23 cellular contexts compared by ENCODE assay signal in the genomic region with DNA sequence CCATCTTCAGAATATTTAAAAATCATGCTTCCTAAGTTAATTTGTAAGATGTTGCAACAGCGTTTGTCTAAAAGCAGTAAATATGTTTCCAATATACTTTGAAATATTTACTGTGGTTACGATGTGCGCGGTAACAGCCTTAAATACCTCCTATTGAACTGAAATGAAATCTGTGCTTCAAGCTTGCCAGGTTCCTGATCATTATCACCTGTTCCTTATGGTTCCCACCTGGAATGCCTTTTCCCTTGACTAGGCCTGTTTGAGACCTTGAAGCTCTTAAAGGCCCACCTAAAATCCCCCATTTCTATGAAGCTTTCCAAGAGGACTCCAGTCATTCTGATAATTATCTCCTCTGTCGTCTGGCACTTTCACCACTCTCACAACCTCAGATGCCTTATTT.
DNase-seq lines count a peak whose midpoint lies in the region; TF ChIP-seq lines count a peak whose summit lies in the region.
"Had no signal": no experiment of that assay in that cellular context is flagged by ENCODE, and none has a peak within 500 bp of the region (broad histone marks: within the 10 kb centered on the region; RNA-seq: fewer than 3 reads in every experiment).

No MANE protein-coding gene starts in this region.

- CTCF ChIA-PET in activated CD4-positive, alpha-beta memory T cell treated with anti-CD3 and anti-CD28 coated beads, Interleukin-2, amount 10 ng/mL, durations not matched to agents 7 days and 5 days (lab: Charles Lee) = no interaction called here
- CTCF ChIA-PET in activated naive CD4-positive, alpha-beta T cell treated with anti-CD3 and anti-CD28 coated beads for 36 hours (lab: Charles Lee) = no interaction called here

- peak overlapping the region; percentile 20; the same call in 1 of the 2 replicates for H3K27ac ChIP-seq in SK-N-MC
- H3K27ac ChIP-seq: cardiac muscle cell had no signal

- no peaks in the 10 kb centered on the region for H3K36me3 Mint-ChIP-seq in activated CD4-positive, alpha-beta memory T cell treated with anti-CD3 and anti-CD28 coated beads, Interleukin-2, amount 10 ng/mL, durations not matched to agents 7 days and 5 days (ENCODE audit: low read depth)
- H3K36me3 Mint-ChIP-seq in activated naive CD4-positive, alpha-beta T cell treated with anti-CD3 and anti-CD28 coated beads for 36 hours (ENCODE audit: low read depth) = no peaks in the 10 kb centered on the region
- H3K36me3 Mint-ChIP-seq: activated naive CD4-positive, alpha-beta T cell treated with anti-CD3 and anti-CD28 coated beads, Interleukin-2, amount 10 ng/mL, durations not matched to agents 7 days and 5 days; CD4-positive, alpha-beta memory T cell had no signal

- no peaks in the 10 kb centered on the region for H3K4me1 Mint-ChIP-seq in activated CD4-positive, alpha-beta memory T cell treated with anti-CD3 and anti-CD28 coated beads, Interleukin-2, amount 10 ng/mL, durations not matched to agents 7 days and 5 days
- H3K4me1 Mint-ChIP-seq in activated naive CD4-positive, alpha-beta T cell treated with anti-CD3 and anti-CD28 coated beads for 36 hours (ENCODE audit: low read depth) = no peaks in the 10 kb centered on the region
- H3K4me1 Mint-ChIP-seq: activated CD4-positive, alpha-beta T cell treated with anti-CD3 and anti-CD28 coated beads for 36 hours; activated naive CD4-positive, alpha-beta T cell treated with anti-CD3 and anti-CD28 coated beads, Interleukin-2, amount 10 ng/mL, durations not matched to agents 7 days and 5 days; CD4-positive, alpha-beta memory T cell; immature natural killer cell had no signal

- no peak overlapping the region for H3K27ac Mint-ChIP-seq in activated CD4-positive, alpha-beta memory T cell treated with anti-CD3 and anti-CD28 coated beads, Interleukin-2, amount 10 ng/mL, durations not matched to agents 7 days and 5 days
- H3K27ac Mint-ChIP-seq in activated naive CD4-positive, alpha-beta T cell treated with anti-CD3 and anti-CD28 coated beads for 36 hours = no peak overlapping the region
- H3K27ac Mint-ChIP-seq: activated CD4-positive, alpha-beta T cell treated with anti-CD3 and anti-CD28 coated beads for 36 hours; activated naive CD4-positive, alpha-beta T cell treated with anti-CD3 and anti-CD28 coated beads, Interleukin-2, amount 10 ng/mL, durations not matched to agents 7 days and 5 days; CD4-positive, alpha-beta memory T cell; immature natural killer cell had no signal

- peak; percentile 26 for DNase-seq in NCI-H2107 treated with DMSO at 0.1 percent for 48 hours (lab: John Stamatoyannopoulos, UW; ENCODE audit: unreplicated experiment)
- DNase-seq in NCI-H2107 (lab: John Stamatoyannopoulos, UW) = no peak
- peak; percentile 72 for DNase-seq in HFF-Myc (ENCODE audit: extremely low read depth, low read depth)
- peak; percentile 20 for DNase-seq in SK-N-MC (ENCODE audit: low read depth, low spot score)
- DNase-seq in left kidney (ENCODE audit: low read depth, low spot score) = peak; percentile 2
- DNase-seq in stimulated activated CD4-positive, alpha-beta T cell treated with anti-CD3 and anti-CD28 coated beads, Interleukin-15, amount 100 ng/mL, for 24 hours = no peak
- DNase-seq in activated CD4-positive, alpha-beta memory T cell treated with anti-CD3 and anti-CD28 coated beads, Interleukin-2, amount 10 ng/mL, durations not matched to agents 7 days and 5 days = no peak
- DNase-seq in activated naive CD4-positive, alpha-beta T cell treated with anti-CD3 and anti-CD28 coated beads for 36 hours = no peak
- DNase-seq: activated CD4-positive, alpha-beta T cell treated with anti-CD3 and anti-CD28 coated beads for 36 hours; activated naive CD4-positive, alpha-beta T cell treated with anti-CD3 and anti-CD28 coated beads, Interleukin-2, amount 10 ng/mL, durations not matched to agents 7 days and 5 days; activated T-cell treated with anti-CD3 and anti-CD28 coated beads, Interleukin-2, amount 50 U/mL, for 48 hours; CD4-positive, alpha-beta memory T cell; cortex of kidney; GF-D8; immature natural killer cell; Kasumi-1; mucosa of descending colon; NCI-H82; OCI-M1; posterior cingulate gyrus; SHP77; stimulated activated CD8-positive, alpha-beta memory T cell treated with anti-CD3 and anti-CD28 coated beads, Interleukin-4, amount 100 ng/mL, for 48 hours had no signal

- H3K4me3 Mint-ChIP-seq in activated CD4-positive, alpha-beta memory T cell treated with anti-CD3 and anti-CD28 coated beads, Interleukin-2, amount 10 ng/mL, durations not matched to agents 7 days and 5 days = no peak overlapping the region
- no peak overlapping the region for H3K4me3 Mint-ChIP-seq in activated naive CD4-positive, alpha-beta T cell treated with anti-CD3 and anti-CD28 coated beads for 36 hours
- H3K4me3 Mint-ChIP-seq: activated CD4-positive, alpha-beta T cell treated with anti-CD3 and anti-CD28 coated beads for 36 hours; activated naive CD4-positive, alpha-beta T cell treated with anti-CD3 and anti-CD28 coated beads, Interleukin-2, amount 10 ng/mL, durations not matched to agents 7 days and 5 days; CD4-positive, alpha-beta memory T cell; immature natural killer cell had no signal

- POLR2A ChIA-PET in activated CD4-positive, alpha-beta memory T cell treated with anti-CD3 and anti-CD28 coated beads, Interleukin-2, amount 10 ng/mL, durations not matched to agents 7 days and 5 days (lab: Charles Lee) = no interaction called here

- TF ChIP-seq CTCF in HFF-Myc (IDR thresholded peaks at IDR 0.05; ENCODE audit: low read depth, low read length, missing control alignments) = no peak

- H3K9me3 Mint-ChIP-seq in activated CD4-positive, alpha-beta memory T cell treated with anti-CD3 and anti-CD28 coated beads, Interleukin-2, amount 10 ng/mL, durations not matched to agents 7 days and 5 days = no peaks in the 10 kb centered on the region
- H3K9me3 Mint-ChIP-seq in activated naive CD4-positive, alpha-beta T cell treated with anti-CD3 and anti-CD28 coated beads for 36 hours = peaks cover 3% of the 10 kb centered on the region

- no peak overlapping the region for H3K9ac ChIP-seq in SK-N-MC (ENCODE audit: insufficient read length)

- H3K9me3 ChIP-seq in SK-N-MC (ENCODE audit: low read depth, low read length) = no peaks in the 10 kb centered on the region
- H3K9me3 ChIP-seq: mucosa of descending colon had no signal

- intact Hi-C loops in activated naive CD4-positive, alpha-beta T cell treated with anti-CD3 and anti-CD28 coated beads for 36 hours (cut with micrococcal nuclease) = no loop called here

- no peaks in the 10 kb centered on the region for H3K36me3 ChIP-seq in SK-N-MC (ENCODE audit: insufficient read depth, low read length)
- H3K36me3 ChIP-seq: cardiac muscle cell had no signal

- H3K4me3 ChIP-seq in HFF-Myc (replicated peaks; ENCODE audit: low read depth, low read length) (no peak overlapping the region), SK-N-MC (no peak overlapping the region)
- H3K4me3 ChIP-seq: cardiac muscle cell, mucosa of descending colon had no signal

- no peaks in the 10 kb centered on the region for H3K27me3 Mint-ChIP-seq in activated CD4-positive, alpha-beta memory T cell treated with anti-CD3 and anti-CD28 coated beads, Interleukin-2, amount 10 ng/mL, durations not matched to agents 7 days and 5 days
- no peaks in the 10 kb centered on the region for H3K27me3 Mint-ChIP-seq in activated naive CD4-positive, alpha-beta T cell treated with anti-CD3 and anti-CD28 coated beads for 36 hours (ENCODE audit: low read depth)
- H3K27me3 Mint-ChIP-seq: activated CD4-positive, alpha-beta T cell treated with anti-CD3 and anti-CD28 coated beads for 36 hours; activated naive CD4-positive, alpha-beta T cell treated with anti-CD3 and anti-CD28 coated beads, Interleukin-2, amount 10 ng/mL, durations not matched to agents 7 days and 5 days; CD4-positive, alpha-beta memory T cell had no signal

Comparison
In these comparisons a context has a peak if more than half of its experiments do, and no peak if none do; other contexts are left out.
1. DNase-seq: peak in NCI-H2107 treated with DMSO at 0.1 percent for 48 hours (single experiment), HFF-Myc (single experiment), SK-N-MC (single experiment) and left kidney (single experiment); none in NCI-H2107 (single experiment), stimulated activated CD4-positive, alpha-beta T cell treated with anti-CD3 and anti-CD28 coated beads, Interleukin-15, amount 100 ng/mL, for 24 hours (single experiment), activated CD4-positive, alpha-beta memory T cell treated with anti-CD3 and anti-CD28 coated beads, Interleukin-2, amount 10 ng/mL, durations not matched to agents 7 days and 5 days (single experiment) and activated naive CD4-positive, alpha-beta T cell treated with anti-CD3 and anti-CD28 coated beads for 36 hours (single experiment).